Comparison of ENCODE assay signal across 1 cellular context in the genomic region with DNA sequence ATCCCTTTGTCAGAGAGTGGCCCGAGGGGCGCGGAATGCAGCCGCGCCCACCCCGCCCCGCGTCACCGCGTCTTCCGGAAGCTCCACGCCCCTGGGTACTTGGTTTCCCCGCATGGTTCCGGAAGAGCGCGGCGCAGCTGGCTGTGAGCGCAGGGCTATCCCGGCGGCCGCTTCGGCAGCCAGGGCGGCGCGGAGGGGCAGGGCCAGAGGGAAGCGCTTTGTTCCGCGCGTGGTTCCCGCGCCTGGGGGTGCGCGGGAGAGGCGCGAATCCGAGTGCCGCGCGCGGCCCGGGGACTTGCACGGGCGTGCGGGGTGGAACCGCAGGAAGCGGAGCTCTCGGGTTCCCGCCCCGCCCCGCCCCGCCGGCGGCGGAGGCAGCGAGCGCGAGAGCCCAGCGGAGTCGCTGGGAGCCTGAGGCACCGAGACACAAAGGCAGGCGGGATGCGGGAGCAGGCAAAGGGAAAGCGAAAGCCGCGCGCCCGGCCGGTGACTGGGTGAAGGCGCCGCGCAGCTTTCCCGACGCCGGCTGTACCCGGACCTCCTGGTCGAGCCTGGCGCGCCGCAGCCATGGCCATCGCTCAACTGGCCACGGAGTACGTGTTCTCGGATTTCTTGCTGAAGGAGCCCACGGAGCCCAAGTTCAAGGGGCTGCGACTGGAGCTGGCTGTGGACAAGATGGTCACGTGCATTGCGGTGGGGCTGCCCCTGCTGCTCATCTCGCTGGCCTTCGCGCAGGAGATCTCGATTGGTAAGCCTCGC.
TF ChIP-seq lines count a peak whose summit lies in the region.

A gene with protein sequence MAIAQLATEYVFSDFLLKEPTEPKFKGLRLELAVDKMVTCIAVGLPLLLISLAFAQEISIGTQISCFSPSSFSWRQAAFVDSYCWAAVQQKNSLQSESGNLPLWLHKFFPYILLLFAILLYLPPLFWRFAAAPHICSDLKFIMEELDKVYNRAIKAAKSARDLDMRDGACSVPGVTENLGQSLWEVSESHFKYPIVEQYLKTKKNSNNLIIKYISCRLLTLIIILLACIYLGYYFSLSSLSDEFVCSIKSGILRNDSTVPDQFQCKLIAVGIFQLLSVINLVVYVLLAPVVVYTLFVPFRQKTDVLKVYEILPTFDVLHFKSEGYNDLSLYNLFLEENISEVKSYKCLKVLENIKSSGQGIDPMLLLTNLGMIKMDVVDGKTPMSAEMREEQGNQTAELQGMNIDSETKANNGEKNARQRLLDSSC (plus strand): TSS at position 96 of the 759 bp plus-strand sequence. CDS start 472 bp downstream, at position 568.

TF ChIP-seq in A549, 52 proteins besides CTCF, POLR2A, EP300 and RAD21 (continued from another document):
- TF ChIP-seq, protein P1, sequence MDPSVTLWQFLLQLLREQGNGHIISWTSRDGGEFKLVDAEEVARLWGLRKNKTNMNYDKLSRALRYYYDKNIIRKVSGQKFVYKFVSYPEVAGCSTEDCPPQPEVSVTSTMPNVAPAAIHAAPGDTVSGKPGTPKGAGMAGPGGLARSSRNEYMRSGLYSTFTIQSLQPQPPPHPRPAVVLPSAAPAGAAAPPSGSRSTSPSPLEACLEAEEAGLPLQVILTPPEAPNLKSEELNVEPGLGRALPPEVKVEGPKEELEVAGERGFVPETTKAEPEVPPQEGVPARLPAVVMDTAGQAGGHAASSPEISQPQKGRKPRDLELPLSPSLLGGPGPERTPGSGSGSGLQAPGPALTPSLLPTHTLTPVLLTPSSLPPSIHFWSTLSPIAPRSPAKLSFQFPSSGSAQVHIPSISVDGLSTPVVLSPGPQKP (IDR thresholded peaks at IDR 0.05; ENCODE audit: low read depth, low read length): no peak
- TF ChIP-seq ZSCAN20 (CRISPR knock-in tag; IDR thresholded peaks at IDR 0.05) (no peak), NPAS2 (CRISPR knock-in tag; IDR thresholded peaks at IDR 0.05; ENCODE audit: borderline replicate concordance) (no peak), EHMT2 (IDR thresholded peaks at IDR 0.05; ENCODE audit: low read depth) (no peak), RFX5 (IDR thresholded peaks at IDR 0.05) (no peak), FOXS1 (CRISPR knock-in tag; IDR thresholded peaks at IDR 0.05) (no peak), HDAC2 (IDR thresholded peaks at IDR 0.05) (no peak; the same call in 1 of the 2 replicates), CBX8 (IDR thresholded peaks at IDR 0.05) (no peak), FOSB (CRISPR knock-in tag; IDR thresholded peaks at IDR 0.05) (no peak), FOSL2 (IDR thresholded peaks at IDR 0.05) (no peak), FOSL2 (CRISPR knock-in tag; IDR thresholded peaks at IDR 0.05) (no peak), KDM5A (IDR thresholded peaks at IDR 0.05) (no peak), POLR2AphosphoS2 (conservative IDR thresholded peaks at IDR 0.05; ENCODE audit: low read length) (no peak), MAFK (IDR thresholded peaks at IDR 0.05; ENCODE audit: partially characterized antibody) (no peak), HEYL (CRISPR knock-in tag; IDR thresholded peaks at IDR 0.05) (no peak), SREBF2 (IDR thresholded peaks at IDR 0.05) (no peak), HOXB5 (CRISPR knock-in tag; IDR thresholded peaks at IDR 0.05) (no peak), CBX2 (IDR thresholded peaks at IDR 0.05; ENCODE audit: borderline replicate concordance, low read depth) (no peak), MYC (IDR thresholded peaks at IDR 0.05; ENCODE audit: borderline replicate concordance, low read length) (no peak; the same call in 1 of the 2 replicates), ZNF302 (CRISPR knock-in tag; IDR thresholded peaks at IDR 0.05) (no peak)
- TF ChIP-seq, protein P2, sequence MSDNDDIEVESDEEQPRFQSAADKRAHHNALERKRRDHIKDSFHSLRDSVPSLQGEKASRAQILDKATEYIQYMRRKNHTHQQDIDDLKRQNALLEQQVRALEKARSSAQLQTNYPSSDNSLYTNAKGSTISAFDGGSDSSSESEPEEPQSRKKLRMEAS (IDR thresholded peaks at IDR 0.05): peak; percentile 69
- TF ChIP-seq, protein P3, sequence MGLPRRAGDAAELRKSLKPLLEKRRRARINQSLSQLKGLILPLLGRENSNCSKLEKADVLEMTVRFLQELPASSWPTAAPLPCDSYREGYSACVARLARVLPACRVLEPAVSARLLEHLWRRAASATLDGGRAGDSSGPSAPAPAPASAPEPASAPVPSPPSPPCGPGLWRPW (IDR thresholded peaks at IDR 0.05): no peak
- TF ChIP-seq, protein P4, sequence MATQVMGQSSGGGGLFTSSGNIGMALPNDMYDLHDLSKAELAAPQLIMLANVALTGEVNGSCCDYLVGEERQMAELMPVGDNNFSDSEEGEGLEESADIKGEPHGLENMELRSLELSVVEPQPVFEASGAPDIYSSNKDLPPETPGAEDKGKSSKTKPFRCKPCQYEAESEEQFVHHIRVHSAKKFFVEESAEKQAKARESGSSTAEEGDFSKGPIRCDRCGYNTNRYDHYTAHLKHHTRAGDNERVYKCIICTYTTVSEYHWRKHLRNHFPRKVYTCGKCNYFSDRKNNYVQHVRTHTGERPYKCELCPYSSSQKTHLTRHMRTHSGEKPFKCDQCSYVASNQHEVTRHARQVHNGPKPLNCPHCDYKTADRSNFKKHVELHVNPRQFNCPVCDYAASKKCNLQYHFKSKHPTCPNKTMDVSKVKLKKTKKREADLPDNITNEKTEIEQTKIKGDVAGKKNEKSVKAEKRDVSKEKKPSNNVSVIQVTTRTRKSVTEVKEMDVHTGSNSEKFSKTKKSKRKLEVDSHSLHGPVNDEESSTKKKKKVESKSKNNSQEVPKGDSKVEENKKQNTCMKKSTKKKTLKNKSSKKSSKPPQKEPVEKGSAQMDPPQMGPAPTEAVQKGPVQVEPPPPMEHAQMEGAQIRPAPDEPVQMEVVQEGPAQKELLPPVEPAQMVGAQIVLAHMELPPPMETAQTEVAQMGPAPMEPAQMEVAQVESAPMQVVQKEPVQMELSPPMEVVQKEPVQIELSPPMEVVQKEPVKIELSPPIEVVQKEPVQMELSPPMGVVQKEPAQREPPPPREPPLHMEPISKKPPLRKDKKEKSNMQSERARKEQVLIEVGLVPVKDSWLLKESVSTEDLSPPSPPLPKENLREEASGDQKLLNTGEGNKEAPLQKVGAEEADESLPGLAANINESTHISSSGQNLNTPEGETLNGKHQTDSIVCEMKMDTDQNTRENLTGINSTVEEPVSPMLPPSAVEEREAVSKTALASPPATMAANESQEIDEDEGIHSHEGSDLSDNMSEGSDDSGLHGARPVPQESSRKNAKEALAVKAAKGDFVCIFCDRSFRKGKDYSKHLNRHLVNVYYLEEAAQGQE (IDR thresholded peaks at IDR 0.05): no peak
- TF ChIP-seq, protein P5, sequence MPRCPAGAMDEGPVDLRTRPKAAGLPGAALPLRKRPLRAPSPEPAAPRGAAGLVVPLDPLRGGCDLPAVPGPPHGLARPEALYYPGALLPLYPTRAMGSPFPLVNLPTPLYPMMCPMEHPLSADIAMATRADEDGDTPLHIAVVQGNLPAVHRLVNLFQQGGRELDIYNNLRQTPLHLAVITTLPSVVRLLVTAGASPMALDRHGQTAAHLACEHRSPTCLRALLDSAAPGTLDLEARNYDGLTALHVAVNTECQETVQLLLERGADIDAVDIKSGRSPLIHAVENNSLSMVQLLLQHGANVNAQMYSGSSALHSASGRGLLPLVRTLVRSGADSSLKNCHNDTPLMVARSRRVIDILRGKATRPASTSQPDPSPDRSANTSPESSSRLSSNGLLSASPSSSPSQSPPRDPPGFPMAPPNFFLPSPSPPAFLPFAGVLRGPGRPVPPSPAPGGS (IDR thresholded peaks at IDR 0.05): peak; percentile 78; the same call in 2 of the 3 replicates
- TF ChIP-seq, protein P6, sequence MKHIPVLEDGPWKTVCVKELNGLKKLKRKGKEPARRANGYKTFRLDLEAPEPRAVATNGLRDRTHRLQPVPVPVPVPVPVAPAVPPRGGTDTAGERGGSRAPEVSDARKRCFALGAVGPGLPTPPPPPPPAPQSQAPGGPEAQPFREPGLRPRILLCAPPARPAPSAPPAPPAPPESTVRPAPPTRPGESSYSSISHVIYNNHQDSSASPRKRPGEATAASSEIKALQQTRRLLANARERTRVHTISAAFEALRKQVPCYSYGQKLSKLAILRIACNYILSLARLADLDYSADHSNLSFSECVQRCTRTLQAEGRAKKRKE (CRISPR knock-in tag; IDR thresholded peaks at IDR 0.05; ENCODE audit: low read depth): no peak
- TF ChIP-seq, protein P7, sequence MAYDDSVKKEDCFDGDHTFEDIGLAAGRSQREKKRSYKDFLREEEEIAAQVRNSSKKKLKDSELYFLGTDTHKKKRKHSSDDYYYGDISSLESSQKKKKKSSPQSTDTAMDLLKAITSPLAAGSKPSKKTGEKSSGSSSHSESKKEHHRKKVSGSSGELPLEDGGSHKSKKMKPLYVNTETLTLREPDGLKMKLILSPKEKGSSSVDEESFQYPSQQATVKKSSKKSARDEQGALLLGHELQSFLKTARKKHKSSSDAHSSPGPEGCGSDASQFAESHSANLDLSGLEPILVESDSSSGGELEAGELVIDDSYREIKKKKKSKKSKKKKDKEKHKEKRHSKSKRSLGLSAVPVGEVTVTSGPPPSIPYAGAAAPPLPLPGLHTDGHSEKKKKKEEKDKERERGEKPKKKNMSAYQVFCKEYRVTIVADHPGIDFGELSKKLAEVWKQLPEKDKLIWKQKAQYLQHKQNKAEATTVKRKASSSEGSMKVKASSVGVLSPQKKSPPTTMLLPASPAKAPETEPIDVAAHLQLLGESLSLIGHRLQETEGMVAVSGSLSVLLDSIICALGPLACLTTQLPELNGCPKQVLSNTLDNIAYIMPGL (CRISPR knock-in tag; IDR thresholded peaks at IDR 0.05; ENCODE audit: borderline replicate concordance): no peak
